ENCODE assay signal across 8 cellular contexts in the genomic region with DNA sequence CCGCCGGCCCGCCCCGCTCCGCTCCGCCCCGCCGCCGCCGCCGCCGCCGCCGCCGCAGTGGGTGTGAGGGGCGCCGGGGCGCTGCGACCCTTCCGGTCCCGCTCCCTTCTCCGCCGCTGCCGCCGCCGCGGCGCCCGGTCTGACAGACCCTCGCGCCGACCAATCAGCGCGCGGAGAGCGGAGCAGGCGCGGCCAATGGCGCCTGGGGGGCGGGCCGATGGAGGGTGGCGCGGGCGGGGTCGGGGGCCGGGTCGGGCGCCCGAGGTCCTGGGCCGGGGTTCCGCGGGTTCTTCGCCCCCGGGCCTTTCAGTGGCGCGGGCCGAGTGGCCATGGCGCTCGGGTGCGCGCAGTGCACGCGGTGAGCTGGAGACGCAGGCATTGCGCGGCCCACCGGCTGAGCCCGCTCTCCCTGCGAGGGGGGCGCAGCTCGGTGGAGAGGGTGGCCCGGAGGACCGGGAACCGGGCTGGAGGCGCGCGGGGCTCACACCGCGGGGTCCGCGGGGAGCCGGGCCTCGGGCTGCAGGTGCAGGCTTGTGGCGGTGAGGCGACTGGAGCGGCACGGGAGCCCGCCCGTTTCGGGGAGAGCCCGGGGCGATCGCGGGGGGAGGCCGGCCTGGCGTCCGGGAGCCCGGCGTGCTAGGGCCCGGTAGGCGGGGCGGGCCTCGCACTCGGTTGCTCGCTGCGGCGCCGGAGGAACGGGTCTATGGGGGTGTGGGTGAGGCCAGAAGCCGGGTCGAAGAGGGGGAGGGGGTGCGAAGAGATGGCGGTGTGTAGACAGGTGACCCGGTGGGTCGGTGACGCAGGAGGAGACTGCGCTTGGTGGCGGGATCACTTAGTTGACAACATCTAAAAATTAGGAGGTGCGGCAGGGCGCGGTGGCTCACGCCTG. TPM values are rescaled to one million over a fixed set of nuclear protein-coding genes. Genes with fewer than 3 reads are reported as not detected.
A peak's percentile ranks its signal among the peaks of the same experiment; 100 is the strongest.
DNase-seq lines count a peak whose midpoint lies in the region; ATAC-seq lines count a peak whose summit lies in the region.

A gene (minus strand): TSS at position 141 of the 889 bp plus-strand sequence. CDS start 11,522 bp downstream, outside the sequence.

- peaks cover 29% of the 10 kb centered on the region for H3K4me1 Mint-ChIP-seq in activated T-helper 17 cell treated with anti-CD3 and anti-CD28 coated beads, Interleukin-2, amount 50 U/mL, for 72 hours
- peaks cover 27 to 29% of the 10 kb centered on the region in 2 donors for H3K4me1 Mint-ChIP-seq in natural killer cell treated with Interleukin-12 subunit alpha and Interleukin-12 subunit beta and Interleukin-15 and Interleukin-18, amount 100 ng/mL, for 72 hours (ENCODE audit: low read depth in 2 of 2)

- H3K4me3 Mint-ChIP-seq in activated T-helper 17 cell treated with anti-CD3 and anti-CD28 coated beads, Interleukin-2, amount 50 U/mL, for 72 hours = peak within 1 kb of the TSS; percentile 87
- H3K4me3 Mint-ChIP-seq in natural killer cell treated with Interleukin-12 subunit alpha and Interleukin-12 subunit beta and Interleukin-15 and Interleukin-18, amount 100 ng/mL, for 72 hours = peak within 1 kb of the TSS; percentile 96

- H3K27ac Mint-ChIP-seq in activated T-helper 17 cell treated with anti-CD3 and anti-CD28 coated beads, Interleukin-2, amount 50 U/mL, for 72 hours = peak within 1 kb of the TSS; percentile 88
- H3K27ac Mint-ChIP-seq in natural killer cell treated with Interleukin-12 subunit alpha and Interleukin-12 subunit beta and Interleukin-15 and Interleukin-18, amount 100 ng/mL, for 72 hours = peak within 1 kb of the TSS; percentile 81 to 92

- H3K36me3 Mint-ChIP-seq in activated T-helper 17 cell treated with anti-CD3 and anti-CD28 coated beads, Interleukin-2, amount 50 U/mL, for 72 hours (ENCODE audit: low read depth) = peaks cover 7% of the 10 kb centered on the region
- H3K36me3 Mint-ChIP-seq in natural killer cell treated with Interleukin-12 subunit alpha and Interleukin-12 subunit beta and Interleukin-15 and Interleukin-18, amount 100 ng/mL, for 72 hours = peaks cover 5% of the 10 kb centered on the region

- no peaks in the 10 kb centered on the region for H3K27me3 Mint-ChIP-seq in activated T-helper 17 cell treated with anti-CD3 and anti-CD28 coated beads, Interleukin-2, amount 50 U/mL, for 72 hours
- no peaks in the 10 kb centered on the region for H3K27me3 Mint-ChIP-seq in natural killer cell treated with Interleukin-12 subunit alpha and Interleukin-12 subunit beta and Interleukin-15 and Interleukin-18, amount 100 ng/mL, for 72 hours

- DNase-seq in DMS114 treated with DMSO at 0.1 percent for 48 hours (lab: John Stamatoyannopoulos, UW; ENCODE audit: unreplicated experiment) (peak; percentile 63), HuH-7 (ENCODE audit: low spot score) (peak; percentile 88), RKO (ENCODE audit: low spot score) (peak; percentile 76), fibroblast of peridontal ligament (ENCODE audit: extremely low read depth) (peak; percentile 59)
- peak; percentile 88 for DNase-seq in natural killer cell treated with Interleukin-12 subunit alpha and Interleukin-12 subunit beta and Interleukin-15 and Interleukin-18, amount 100 ng/mL, for 72 hours (ENCODE audit: low spot score)
- peak; percentile 80 for DNase-seq in stimulated activated naive CD4-positive, alpha-beta T cell treated with Interleukin-2 at 50 U/mL for 16 hours (lab: John Stamatoyannopoulos, UW)

- H3K9me3 Mint-ChIP-seq in activated T-helper 17 cell treated with anti-CD3 and anti-CD28 coated beads, Interleukin-2, amount 50 U/mL, for 72 hours = no peaks in the 10 kb centered on the region
- H3K9me3 Mint-ChIP-seq in natural killer cell treated with Interleukin-12 subunit alpha and Interleukin-12 subunit beta and Interleukin-15 and Interleukin-18, amount 100 ng/mL, for 72 hours = no peaks in the 10 kb centered on the region

- peak; percentile 71 for ATAC-seq in GM21447 (IDR thresholded peaks at IDR 0.05; ENCODE audit: unreplicated experiment)
- ATAC-seq in activated T-helper 17 cell treated with anti-CD3 and anti-CD28 coated beads, Interleukin-2, amount 50 U/mL, for 72 hours (replicated peaks) = peak; percentile 91
- ATAC-seq in natural killer cell treated with Interleukin-12 subunit alpha and Interleukin-12 subunit beta and Interleukin-15 and Interleukin-18, amount 100 ng/mL, for 72 hours = peak; percentile 93 to 95

RNA-seq across cellular contexts. Expression of the gene that starts here (rescaled TPM):
- total RNA-seq in activated T-helper 17 cell treated with anti-CD3 and anti-CD28 coated beads, Interleukin-2, amount 50 U/mL, for 72 hours = 10 to 100 TPM; 24.6 to 41.3 TPM
- 10 to 100 TPM; 41.2 to 47.0 TPM for total RNA-seq in natural killer cell treated with Interleukin-12 subunit alpha and Interleukin-12 subunit beta and Interleukin-15 and Interleukin-18, amount 100 ng/mL, for 72 hours

Comparison
In these comparisons a context has a peak if more than half of its experiments do, and no peak if none do; other contexts are left out.
1. Peak in every context shown above with its lines: DNase-seq and ATAC-seq.